In genomic region chr9:95000821-95001220, GRCh38 we compare ENCODE assay signal across 12 cellular contexts.
DNase-seq lines count a peak whose midpoint lies in the region; ATAC-seq, FAIRE-seq and TF ChIP-seq lines count a peak whose summit lies in the region.
"Had no signal": no experiment of that assay in that cellular context is flagged by ENCODE, and none has a peak within 500 bp of the region (broad histone marks: within the 10 kb centered on the region; RNA-seq: fewer than 3 reads in every experiment).

No MANE protein-coding gene starts in this region.

- FAIRE-seq in pancreas (lab: Jason Lieb, UNC) = no peak

- H3K9me3 ChIP-seq in right atrium auricular region = no peaks in the 10 kb centered on the region
- H3K9me3 ChIP-seq in sigmoid colon = no peaks in the 10 kb centered on the region
- H3K9me3 ChIP-seq in vagina = no peaks in the 10 kb centered on the region
- H3K9me3 ChIP-seq in pancreas = no peaks in the 10 kb centered on the region

- TF ChIP-seq CTCF in right atrium auricular region (IDR thresholded peaks at IDR 0.05) (no peak), sigmoid colon (IDR thresholded peaks at IDR 0.05) (no peak), vagina (IDR thresholded peaks at IDR 0.05) (no peak), pancreas (IDR thresholded peaks at IDR 0.05) (no peak)

- TF ChIP-seq POLR2A in sigmoid colon (IDR thresholded peaks at IDR 0.05) (no peak), vagina (IDR thresholded peaks at IDR 0.05) (no peak)

- H3K27ac ChIP-seq in right atrium auricular region (peak overlapping the region; percentile 99 to 100), layer of hippocampus (ENCODE audit: low read depth, low read length) (peak overlapping the region; percentile 58), sigmoid colon (peak overlapping the region; percentile 97 to 99 (median 99)), vagina (peak overlapping the region; percentile 100), pancreas (peak overlapping the region in 2 of 4 donors; percentile 4 to 60)

- TF ChIP-seq EP300 in sigmoid colon (IDR thresholded peaks at IDR 0.05) = no peak

- H3K4me3 ChIP-seq in right atrium auricular region (peak overlapping the region in 1 of 2 donors; percentile 39), sigmoid colon (peak overlapping the region in 2 of 4 donors; percentile 2 to 25), vagina (peak overlapping the region; percentile 32 to 45), pancreas (no peak overlapping the region)

- ATAC-seq in left cardiac atrium (no peak), pancreas (no peak)
- ATAC-seq: stimulated activated memory B cell treated with anti-CD40 and anti-IgM and Interleukin-4, amounts not matched to agents 10 μg/mL and 1 μg/mL and 100 μg/mL, for 72 hours had no signal

- intact Hi-C loops in left cardiac atrium (cut with DNase I) = loop anchor here (5.0 to 10.0 kb wide), 3 partner anchors 46 to 129 kb away; no protein-coding TSS in a partner anchor
- intact Hi-C loops in sigmoid colon (cut with DNase I) = loop anchor here (5.0 kb wide), 1 partner anchor 126 kb away; no protein-coding TSS in a partner anchor
- intact Hi-C loops in vagina (cut with DNase I) = loop anchor here (10.0 kb wide), 2 partner anchors 54 to 136 kb away; no protein-coding TSS in a partner anchor
- intact Hi-C loops in pancreas (cut with DNase I) = no loop called here
- intact Hi-C loops in head of caudate nucleus (cut with DNase I) = no loop called here

- peaks cover 0 to 26% of the 10 kb centered on the region in 2 donors for H3K4me1 ChIP-seq in right atrium auricular region
- H3K4me1 ChIP-seq in sigmoid colon = peaks cover 0 to 48% (median 32%) of the 10 kb centered on the region in 4 donors
- peaks cover 52% of the 10 kb centered on the region for H3K4me1 ChIP-seq in vagina
- H3K4me1 ChIP-seq in pancreas = peaks cover 5 to 10% (median 8%) of the 10 kb centered on the region in 3 donors

- WGBS in sigmoid colon, 2 donors = 77 to 85% methylated on average over 6 of the region's 6 CpGs
- WGBS in pancreas, 2 donors = 90 to 91% methylated on average over 6 of the region's 6 CpGs

- no peaks in the 10 kb centered on the region for H3K27me3 ChIP-seq in right atrium auricular region
- no peaks in the 10 kb centered on the region for H3K27me3 ChIP-seq in layer of hippocampus (ENCODE audit: control insufficient read depth, insufficient read depth, low read length)
- H3K27me3 ChIP-seq in sigmoid colon = no peaks in the 10 kb centered on the region
- H3K27me3 ChIP-seq in vagina = no peaks in the 10 kb centered on the region
- no peaks in the 10 kb centered on the region for H3K27me3 ChIP-seq in pancreas

- DNase-seq in right atrium auricular region (ENCODE audit: low spot score) (no peak), left cardiac atrium (no peak), sigmoid colon (no peak), vagina (ENCODE audit: extremely low spot score in 2 of 2) (no peak), pancreas (no peak), 8988T (no peak), head of caudate nucleus (no peak)
- DNase-seq: ACHN; activated effector memory CD4-positive, alpha-beta T cell treated with anti-CD3 and anti-CD28 coated beads, Interleukin-2, amount 50 U/mL, for 16 hours; NCI-H1092 treated with DMSO at 0.1 percent for 48 hours had no signal

- H3K36me3 ChIP-seq in right atrium auricular region (peaks cover 6% of the 10 kb centered on the region), sigmoid colon (no peaks in the 10 kb centered on the region), vagina (no peaks in the 10 kb centered on the region), pancreas (no peaks in the 10 kb centered on the region)

Comparison
In these comparisons a context has a peak if more than half of its experiments do, and no peak if none do; other contexts are left out.
1. H3K4me3 ChIP-seq: peak in vagina (2 of 2); none in pancreas (0 of 4).
2. intact Hi-C loops: an anchor here in left cardiac atrium (5.0 to 10.0 kb wide), sigmoid colon (5.0 kb wide) and vagina (10.0 kb wide); none called in pancreas and head of caudate nucleus.